1 cellular context compared by ENCODE assay signal in genomic region chr12:125187148-125187733, GRCh38.
TF ChIP-seq lines count a peak whose summit lies in the region.

No MANE protein-coding gene starts in this region.

TF ChIP-seq in HepG2, 621 proteins besides CTCF, POLR2A, EP300 and RAD21 (continued from another document):
- TF ChIP-seq ZNF800 (CRISPR knock-in tag; IDR thresholded peaks at IDR 0.05), result peak; percentile 73; the same call in 1 of the 2 replicates
